13 cellular contexts compared by ENCODE assay signal in the genomic region with DNA sequence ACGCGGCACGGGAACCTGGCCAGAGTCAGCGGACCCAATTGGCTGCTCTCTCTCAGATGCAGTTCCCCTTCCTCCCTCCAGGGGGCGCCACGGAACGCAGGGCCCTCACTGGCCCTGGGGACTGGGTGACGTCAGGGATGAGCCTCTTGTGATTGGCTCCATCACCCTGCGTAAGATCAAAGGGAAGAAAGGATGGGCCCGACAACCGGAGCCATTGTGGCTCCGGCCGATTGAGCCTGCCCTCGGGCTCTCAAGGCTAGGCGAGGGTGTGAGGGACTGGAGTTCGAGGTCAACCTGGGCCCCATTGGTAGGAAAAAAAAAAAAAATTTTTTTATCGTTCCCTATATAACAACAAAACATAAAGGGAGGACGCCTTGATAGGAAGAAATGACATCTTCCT. TPM values are rescaled to one million over a fixed set of nuclear protein-coding genes. Genes with fewer than 3 reads are reported as not detected.
A peak's percentile ranks its signal among the peaks of the same experiment; 100 is the strongest.
DNase-seq lines count a peak whose midpoint lies in the region; ATAC-seq and TF ChIP-seq lines count a peak whose summit lies in the region.
"Not testable (repeated sequence)": the region's sequence is repeated elsewhere in the genome, so short reads cannot be mapped to it uniquely, and the experiment has no call there.
"Had no signal": no experiment of that assay in that cellular context is flagged by ENCODE, and none has a peak within 500 bp of the region (broad histone marks: within the 10 kb centered on the region; RNA-seq: fewer than 3 reads in every experiment).

Gene CGB1 (minus strand): TSS at position 81 of the 400 bp plus-strand sequence. CDS start 184 bp downstream, outside the sequence.

- not testable (repeated sequence) for H2AFZ ChIP-seq in HCT116 (ENCODE audit: low read depth, low read length, poor library complexity, severe bottlenecking)

- not testable (repeated sequence) for H3K27me3 Mint-ChIP-seq in MCF 10A (ENCODE audit: insufficient read depth, unreplicated experiment)

- not testable (repeated sequence) for H3K27ac Mint-ChIP-seq in MCF 10A (ENCODE audit: low read depth, unreplicated experiment)

- not testable (repeated sequence) for H3K36me3 Mint-ChIP-seq in MCF 10A (ENCODE audit: insufficient read depth, unreplicated experiment)

- peak; percentile 25 for DNase-seq in COLO668 (lab: John Stamatoyannopoulos, UW; ENCODE audit: unreplicated experiment)
- DNase-seq in HCT116 (ENCODE audit: low read depth, low spot score); MCF 10A (ENCODE audit: unreplicated experiment): not testable (repeated sequence)
- peak; percentile 89 for DNase-seq in NCI-H1694 treated with DMSO at 0.1 percent for 48 hours (lab: John Stamatoyannopoulos, UW)
- peak; percentile 73 for DNase-seq in SHP77 treated with DMSO at 0.1 percent for 48 hours (lab: John Stamatoyannopoulos, UW)
- peak; percentile 48 for DNase-seq in activated CD8-positive, alpha-beta memory T cell treated with anti-CD3 and anti-CD28 coated beads, Interleukin-2, amount 50 U/mL, for 4 hours
- peak; percentile 65 for DNase-seq in iPS-NIHi11 (ENCODE audit: low spot score)
- peak; percentile 48 to 62 for DNase-seq in stimulated activated CD4-positive, alpha-beta T cell treated with anti-CD3 and anti-CD28 coated beads, Interleukin-4, amount 100 ng/mL, for 48 hours (ENCODE audit: low read depth in 2 of 2)

- H3K4me1 ChIP-seq in HCT116 (ENCODE audit: control insufficient read depth in 1 of 2, insufficient read depth in 2 of 2, low read length in 2 of 2): peaks cover 15 to 31% of the 10 kb centered on the region in 2 experiments

- peak; percentile 40 to 93 (median 83); a peak in 5 of 6 replicates for TF ChIP-seq CTCF in HCT116 (IDR thresholded peaks at IDR 0.05 in 2 of 3, conservative IDR thresholded peaks at IDR 0.05 in 1 of 3; ENCODE audit: borderline replicate concordance in 1 of 3, insufficient read depth in 1 of 3, low read depth in 2 of 3, low read length in 2 of 3)
- peak; percentile 54 for TF ChIP-seq CTCF in MCF 10A (IDR thresholded peaks at IDR 0.05; ENCODE audit: unreplicated experiment)

- not testable (repeated sequence) for TF ChIP-seq POLR2A in HCT116 (IDR thresholded peaks at IDR 0.05; ENCODE audit: borderline replicate concordance, extremely low read depth, insufficient read depth, insufficient read length)

- not testable (repeated sequence) for H3K4me3 ChIP-seq in HCT116 (replicated peaks in 1 of 2; ENCODE audit: low read depth in 1 of 2, low read length in 2 of 2)

- peak; percentile 69 for ATAC-seq in HCT116

- BruUV-seq in HCT116 (replicated peaks; lab: Mats Ljungman, UMichigan); MCF 10A (replicated peaks; lab: Mats Ljungman, UMichigan): not testable (repeated sequence)

- RAD21 ChIA-PET in HCT116 (lab: Charles Lee; ENCODE audit: low non-redundant PET in 1 of 2, low total read pairs in 2 of 2, uncharacterized antibody in 2 of 2, unreplicated experiment in 2 of 2): not testable (repeated sequence)

- H3K9me3 Mint-ChIP-seq in MCF 10A (ENCODE audit: unreplicated experiment): not testable (repeated sequence)

- POLR2A ChIA-PET in HCT116 (lab: Charles Lee); MCF 10A (lab: Yijun Ruan, JAX): not testable (repeated sequence)

- not testable (repeated sequence) for H3K4me1 Mint-ChIP-seq in MCF 10A (ENCODE audit: insufficient read depth, unreplicated experiment)

- peak; percentile 59 for TF ChIP-seq RAD21 in HCT116 (IDR thresholded peaks at IDR 0.05; ENCODE audit: low read depth)

- H3K4me3 Mint-ChIP-seq in MCF 10A (ENCODE audit: unreplicated experiment): not testable (repeated sequence)

- CTCF ChIA-PET in HCT116 (lab: Charles Lee); MCF 10A (lab: Yijun Ruan, JAX): not testable (repeated sequence)

- not testable (repeated sequence) for H4K20me1 ChIP-seq in HCT116 (ENCODE audit: insufficient read depth)

- H3K36me3 ChIP-seq in HCT116 (ENCODE audit: control insufficient read depth in 1 of 2, insufficient read depth in 2 of 2, low read length in 2 of 2): not testable (repeated sequence)

- H3K9me3 ChIP-seq in HCT116 (ENCODE audit: control insufficient read depth in 1 of 2, insufficient read depth in 1 of 2, low read depth in 1 of 2, low read length in 2 of 2): not testable (repeated sequence)

- not testable (repeated sequence) for H3K27me3 ChIP-seq in HCT116 (ENCODE audit: insufficient read depth, low read length)

- not testable (repeated sequence) for H3K79me2 ChIP-seq in HCT116 (ENCODE audit: insufficient read depth, low read length)

- intact Hi-C loops in HCT116 (cut with micrococcal nuclease); MCF 10A (cut with micrococcal nuclease): not testable (repeated sequence)

- not testable (repeated sequence) for H3K9ac ChIP-seq in HCT116 (ENCODE audit: low read length)

- H3K27ac ChIP-seq in HCT116 (ENCODE audit: low read depth, low read length): not testable (repeated sequence)

- peak within 1 kb of the TSS; percentile 28; the same call in 1 of the 2 replicates for H3K4me2 ChIP-seq in HCT116 (ENCODE audit: low read length)

- H3K9me2 ChIP-seq in HCT116 (ENCODE audit: insufficient read depth): not testable (repeated sequence)

TF ChIP-seq in HCT116, 20 proteins besides CTCF, POLR2A, EP300 and RAD21:
- TF ChIP-seq TCF7L2 (IDR thresholded peaks at IDR 0.05; ENCODE audit: borderline replicate concordance, extremely low read depth, insufficient read depth, insufficient read length) (peak; percentile 98), SP1 (IDR thresholded peaks at IDR 0.05; ENCODE audit: low read depth) (0 out of 2 replicates have a peak, but pooled peaks have one; percentile 23)

RNA-seq across cellular contexts. Expression of gene CGB1, which starts in this region (rescaled TPM):
- total RNA-seq in HCT116 (2021; ENCODE audit: unreplicated experiment): 0.76 TPM
- 0.23 and 0.57 TPM in 2 replicates for polyA plus RNA-seq in HCT116 (2012)
- not detected in 2 replicates for total RNA-seq in MCF 10A (2022)
- total RNA-seq: aorta; CD4-positive, alpha-beta memory T cell; mucosa of gallbladder; renal cortical epithelial cell; Right ventricle myocardium superior had no signal
- polyA plus RNA-seq: aorta; CD4-positive, alpha-beta memory T cell had no signal

Comparison
In these comparisons a context has a peak if more than half of its experiments do, and no peak if none do; other contexts are left out.
1. Peak in ATAC-seq and H3K4me2 ChIP-seq in HCT116; RNA of the gene not detected or under 1 TPM.